ENCODE assay signal across 12 cellular contexts in the genomic region with DNA sequence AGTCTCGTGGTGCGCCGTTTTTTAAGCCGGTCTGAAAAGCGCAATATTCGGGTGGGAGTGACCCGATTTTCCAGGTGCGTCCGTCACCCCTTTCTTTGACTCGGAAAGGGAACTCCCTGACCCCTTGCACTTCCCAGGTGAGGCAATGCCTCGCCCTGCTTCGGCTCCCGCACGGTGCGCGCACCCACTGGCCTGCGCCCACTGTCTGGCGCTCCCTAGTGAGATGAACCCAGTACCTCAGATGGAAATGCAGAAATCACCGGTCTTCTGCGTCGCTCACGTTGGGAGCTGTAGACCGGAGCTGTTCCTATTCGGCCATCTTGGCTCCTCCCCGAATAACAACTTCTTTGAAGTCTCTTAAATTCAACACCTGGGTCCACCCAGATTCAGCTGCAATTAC. TPM values are rescaled to one million over a fixed set of nuclear protein-coding genes. Genes with fewer than 3 reads are reported as not detected.
DNase-seq lines count a peak whose midpoint lies in the region; TF ChIP-seq lines count a peak whose summit lies in the region.
"Not testable (repeated sequence)": the region's sequence is repeated elsewhere in the genome, so short reads cannot be mapped to it uniquely, and the experiment has no call there.
"Had no signal": no experiment of that assay in that cellular context is flagged by ENCODE, and none has a peak within 500 bp of the region (broad histone marks: within the 10 kb centered on the region; RNA-seq: fewer than 3 reads in every experiment).

No MANE protein-coding gene starts in this region.

- H3K27ac ChIP-seq in 22Rv1 = peak overlapping the region; percentile 46; the same call in 1 of the 2 replicates
- H3K27ac ChIP-seq in HUES6 (ENCODE audit: low read depth, low read length); endodermal cell (ENCODE audit: low read depth, low read length): not testable (repeated sequence)

- peak overlapping the region; percentile 34 for H3K27ac Mint-ChIP-seq in activated naive CD8-positive, alpha-beta T cell
- H3K27ac Mint-ChIP-seq in endodermal cell = peak overlapping the region; percentile 68

- H3K4me3 ChIP-seq in HUES6 (ENCODE audit: low read depth, low read length) = peak overlapping the region; percentile 35
- not testable (repeated sequence) for H3K4me3 ChIP-seq in endodermal cell (ENCODE audit: low read length)

- not testable (repeated sequence) for H3K36me3 Mint-ChIP-seq in activated naive CD8-positive, alpha-beta T cell; endodermal cell (ENCODE audit: low read depth)

- H3K27me3 Mint-ChIP-seq in activated naive CD8-positive, alpha-beta T cell; endodermal cell (ENCODE audit: insufficient read depth): not testable (repeated sequence)

- not testable (repeated sequence) for H3K9me3 ChIP-seq in HUES6 (ENCODE audit: control insufficient read depth, insufficient read depth, low read depth, low read length); endodermal cell (ENCODE audit: control insufficient read depth, low read length)

- H3K9me3 Mint-ChIP-seq in activated naive CD8-positive, alpha-beta T cell (ENCODE audit: low read depth); endodermal cell: not testable (repeated sequence)

- not testable (repeated sequence) for H3K4me1 ChIP-seq in HUES6 (ENCODE audit: control insufficient read depth, insufficient read depth, low read length); endodermal cell (ENCODE audit: control insufficient read depth, insufficient read depth, low read length)

- peak; percentile 10 for DNase-seq in ELF-1 (ENCODE audit: low read depth, low spot score)
- peak; percentile 58 for DNase-seq in NCI-H146 (lab: John Stamatoyannopoulos, UW)
- DNase-seq in NCI-H526 (lab: John Stamatoyannopoulos, UW) = peak; percentile 12 to 17
- DNase-seq in RPMI8226 = peak; percentile 17
- DNase-seq in endodermal cell = not testable (repeated sequence)

- not testable (repeated sequence) for H3K27me3 ChIP-seq in HUES6 (ENCODE audit: control insufficient read depth, insufficient read depth, low read length); endodermal cell (ENCODE audit: control insufficient read depth, insufficient read depth, low read length, poor library complexity, severe bottlenecking)

- 95 to 98% methylated on average over 15 to 17 of the region's 25 CpGs for whole genome bisulfite sequencing in endodermal cell (ENCODE audit: insufficient coverage in 1 of 2, insufficient read length in 1 of 2), 2 experiments

- H3K9ac ChIP-seq in HUES6 (ENCODE audit: low read length); endodermal cell (ENCODE audit: extremely low read depth, low read length, poor library complexity, severe bottlenecking): not testable (repeated sequence)

- H3K36me3 ChIP-seq in HUES6 (ENCODE audit: control insufficient read depth, insufficient read depth, low read length); endodermal cell (ENCODE audit: control insufficient read depth, insufficient read depth, low read length): not testable (repeated sequence)

- TF ChIP-seq CTCF in 22Rv1 (IDR thresholded peaks at IDR 0.05); endodermal cell (conservative IDR thresholded peaks at IDR 0.05): not testable (repeated sequence)

- H3K4me3 Mint-ChIP-seq in activated naive CD8-positive, alpha-beta T cell = not testable (repeated sequence)
- peak overlapping the region; percentile 40 for H3K4me3 Mint-ChIP-seq in endodermal cell

- H3K4me1 Mint-ChIP-seq in activated naive CD8-positive, alpha-beta T cell (ENCODE audit: low read depth) = peaks cover 46% of the 10 kb centered on the region
- H3K4me1 Mint-ChIP-seq in endodermal cell = not testable (repeated sequence)

RNA-seq across cellular contexts. Expression of a gene that starts 19.9 kb away (rescaled TPM):
- not detected for total RNA-seq in endodermal cell
- 0.39 TPM for polyA plus RNA-seq in endodermal cell (2013, experiment 1 of 2)
- not detected for polyA plus RNA-seq in endodermal cell (2013, experiment 2 of 2)
- total RNA-seq: A673, H7, HepG2 had no signal
- polyA plus RNA-seq: HepG2 had no signal

RNA-seq across cellular contexts. Expression of a gene that starts 33.2 kb away (rescaled TPM):
- not detected for total RNA-seq in endodermal cell
- polyA plus RNA-seq in endodermal cell (2013, experiment 1 of 2) = not detected
- polyA plus RNA-seq in endodermal cell (2013, experiment 2 of 2) = not detected
- total RNA-seq: A673, H7 had no signal
- polyA plus RNA-seq: CD14-positive monocyte, HepG2 had no signal
